Comparison of ENCODE assay signal across 2 cellular contexts in genomic region chr22:30421695-30422480, GRCh38.
TF ChIP-seq lines count a peak whose summit lies in the region.

No MANE protein-coding gene starts in this region.

TF ChIP-seq in SK-N-SH, 30 proteins besides CTCF, POLR2A, EP300 and RAD21:
- peak; percentile 3; the same call in 1 of the 2 replicates for TF ChIP-seq SMC3 (IDR thresholded peaks at IDR 0.05; ENCODE audit: low read depth, low read length)
- TF ChIP-seq ZBTB33 (IDR thresholded peaks at IDR 0.05; ENCODE audit: borderline replicate concordance, low read depth) = no peak
- TF ChIP-seq NRF1 (IDR thresholded peaks at IDR 0.05; ENCODE audit: low read depth, low read length) = no peak
- TF ChIP-seq YY1 (IDR thresholded peaks at IDR 0.05; ENCODE audit: low read depth) = no peak
- TF ChIP-seq MXI1 (IDR thresholded peaks at IDR 0.05; ENCODE audit: low read depth, low read length) = peak; percentile 34; the same call in 1 of the 2 replicates

TF ChIP-seq in SK-N-SH treated with all-trans-retinoic acid at 6 μM for 48 hours, 23 proteins besides CTCF, POLR2A, EP300 and RAD21:
- no peak for TF ChIP-seq ISL1 (CRISPR knock-in tag; IDR thresholded peaks at IDR 0.05)
- no peak for TF ChIP-seq TSHZ2 (CRISPR knock-in tag; IDR thresholded peaks at IDR 0.05)
- TF ChIP-seq ZNF8 (CRISPR knock-in tag; IDR thresholded peaks at IDR 0.05) = no peak
- TF ChIP-seq TCF4 (CRISPR knock-in tag; IDR thresholded peaks at IDR 0.05; ENCODE audit: borderline replicate concordance) = no peak
- TF ChIP-seq TOX (CRISPR knock-in tag; IDR thresholded peaks at IDR 0.05; ENCODE audit: borderline replicate concordance) = no peak
- no peak for TF ChIP-seq PPARA (CRISPR knock-in tag; IDR thresholded peaks at IDR 0.05; ENCODE audit: borderline replicate concordance)
- no peak for TF ChIP-seq OSR1 (CRISPR knock-in tag; IDR thresholded peaks at IDR 0.05)
- no peak for TF ChIP-seq GLIS3 (CRISPR knock-in tag; IDR thresholded peaks at IDR 0.05)
- no peak for TF ChIP-seq BACH2 (CRISPR knock-in tag; IDR thresholded peaks at IDR 0.05; ENCODE audit: borderline replicate concordance)
- TF ChIP-seq CREB5 (CRISPR knock-in tag; IDR thresholded peaks at IDR 0.05; ENCODE audit: low read depth) = no peak
- no peak for TF ChIP-seq ZFP3 (CRISPR knock-in tag; IDR thresholded peaks at IDR 0.05)
- TF ChIP-seq ZNF70 (CRISPR knock-in tag; IDR thresholded peaks at IDR 0.05) = no peak
- no peak for TF ChIP-seq ESRRG (CRISPR knock-in tag; IDR thresholded peaks at IDR 0.05)
